ENCODE assay signal across 8 cellular contexts in genomic region chr7:137454169-137455166, GRCh38.
DNase-seq lines count a peak whose midpoint lies in the region; ATAC-seq, FAIRE-seq and TF ChIP-seq lines count a peak whose summit lies in the region.

No MANE protein-coding gene starts in this region.

- H3K27me3 ChIP-seq in mammary epithelial cell (ENCODE audit: insufficient read depth, low read length) (no peaks in the 10 kb centered on the region), HepG2 (ENCODE audit: control insufficient read depth in 1 of 2, insufficient read depth in 2 of 2, low read length in 2 of 2) (no peaks in the 10 kb centered on the region), uterus (no peaks in the 10 kb centered on the region)

- TF ChIP-seq POLR2A in HepG2 (IDR thresholded peaks at IDR 0.05; ENCODE audit: insufficient read depth in 1 of 2, low read depth in 2 of 2, low read length in 2 of 2) (no peak), uterus (IDR thresholded peaks at IDR 0.05) (no peak)

- BruUV-seq in mammary epithelial cell (replicated peaks; lab: Mats Ljungman, UMichigan), result no TSS peak
- no TSS peak for BruUV-seq in HepG2 (replicated peaks; lab: Mats Ljungman, UMichigan)

- 12% methylated on average over 14 of the region's 14 CpGs for WGBS in mammary epithelial cell (ENCODE audit: low coverage, missing lambda C conversion rate)
- 4% methylated on average over 14 of the region's 14 CpGs for WGBS in HepG2 (ENCODE audit: low lambda C conversion rate)

- H3K4me3 ChIP-seq in mammary epithelial cell (replicated peaks in 1 of 3; ENCODE audit: insufficient read depth in 1 of 3, low read depth in 2 of 3, low read length in 3 of 3), result no peak overlapping the region
- no peak overlapping the region for H3K4me3 ChIP-seq in HepG2 (replicated peaks in 1 of 3; ENCODE audit: insufficient read depth in 1 of 3, low read depth in 2 of 3, low read length in 3 of 3)
- H3K4me3 ChIP-seq in uterus, result no peak overlapping the region

- DNase-seq in AG08396 (ENCODE audit: low spot score) (peak; percentile 68), NCI-H460 (ENCODE audit: extremely low read depth, low read depth) (peak; percentile 49), mammary epithelial cell (peak; percentile 36), HepG2 (ENCODE audit: low spot score) (peak; percentile 24), uterus (peak; percentile 62 to 77)
- no peak for DNase-seq in activated CD4-positive, alpha-beta T cell treated with anti-CD3 and anti-CD28 coated beads, Interleukin-2, amount 50 U/mL, for 48 hours

- H3K36me3 ChIP-seq in mammary epithelial cell (ENCODE audit: insufficient read depth, low read length), result no peaks in the 10 kb centered on the region
- H3K36me3 ChIP-seq in HepG2 (replicated peaks in 1 of 2; ENCODE audit: control insufficient read depth in 1 of 2, insufficient read depth in 2 of 2, low read length in 2 of 2), result no peaks in the 10 kb centered on the region
- H3K36me3 ChIP-seq in uterus, result no peaks in the 10 kb centered on the region

- in situ Hi-C loops in mammary epithelial cell (cut with MboI; ENCODE audit: low sequenced_read_pairs in 2 of 2), result loop anchor here in 1 of 2 donors (10.0 kb wide), 1 partner anchor 290 kb away; no protein-coding TSS in a partner anchor
- in situ Hi-C loops in HepG2 (cut with HindIII; ENCODE audit: extremely low pct_ligation_motif_present, low pct_unique_long_range_greater_than_20kb), result loop anchor here (10.0 kb wide), 1 partner anchor 290 kb away; no protein-coding TSS in a partner anchor

- TF ChIP-seq RAD21 in HepG2 (CRISPR knock-in tag; IDR thresholded peaks at IDR 0.05), result no peak

- H4K20me1 ChIP-seq in mammary epithelial cell (ENCODE audit: insufficient read depth, low read length), result no peaks in the 10 kb centered on the region
- H4K20me1 ChIP-seq in HepG2 (ENCODE audit: insufficient read depth, low read length), result no peaks in the 10 kb centered on the region

- H2AFZ ChIP-seq in mammary epithelial cell (ENCODE audit: low read depth, low read length) (peak overlapping the region; percentile 70), HepG2 (ENCODE audit: low read length) (no peak overlapping the region)

- dilution Hi-C loops in mammary epithelial cell (cut with HindIII; ENCODE audit: low sequenced_read_pairs), result no loop called here

- H3K79me2 ChIP-seq in mammary epithelial cell (ENCODE audit: insufficient read depth, low read length) (no peaks in the 10 kb centered on the region), HepG2 (ENCODE audit: insufficient read depth, low read length) (no peaks in the 10 kb centered on the region)

- H3K4me2 ChIP-seq in mammary epithelial cell (ENCODE audit: insufficient read depth, low read depth, low read length) (no peak overlapping the region), HepG2 (ENCODE audit: low read depth, low read length) (no peak overlapping the region)

- H3K9me3 ChIP-seq in mammary epithelial cell (replicated peaks; ENCODE audit: insufficient read depth, low read length), result no peaks in the 10 kb centered on the region
- H3K9me3 ChIP-seq in HepG2 (ENCODE audit: low read length), result no peaks in the 10 kb centered on the region
- H3K9me3 ChIP-seq in uterus, result no peaks in the 10 kb centered on the region

- TF ChIP-seq CTCF in mammary epithelial cell (conservative IDR thresholded peaks at IDR 0.05 in 1 of 2, IDR thresholded peaks at IDR 0.05 in 1 of 2; ENCODE audit: extremely low read depth in 1 of 2, insufficient read depth in 1 of 2, low read depth in 1 of 2, low read length in 2 of 2) (peak; percentile 60 to 62), HepG2 (CRISPR knock-in tag; IDR thresholded peaks at IDR 0.05) (peak; percentile 66), uterus (IDR thresholded peaks at IDR 0.05) (peak; percentile 47 to 70 (median 57))

- intact Hi-C loops in mammary epithelial cell (cut with micrococcal nuclease), result loop anchor here (1.0 to 10.0 kb wide), 4 partner anchors 138 to 1047 kb away; no protein-coding TSS in a partner anchor
- intact Hi-C loops in HepG2 (cut with micrococcal nuclease; ENCODE audit: unreplicated experiment), result loop anchor here (1.0 to 10.0 kb wide), 3 partner anchors 138 to 1060 kb away; no protein-coding TSS in a partner anchor
- intact Hi-C loops in uterus (cut with DNase I; ENCODE audit: low total_unique reads), result no loop called here

- no peak overlapping the region for H3K27ac ChIP-seq in mammary epithelial cell (ENCODE audit: insufficient read depth, low read depth, low read length)
- H3K27ac ChIP-seq in HepG2 (ENCODE audit: extremely low read length, insufficient read depth, low read length), result no peak overlapping the region
- peak overlapping the region; percentile 69 to 70 for H3K27ac ChIP-seq in uterus

- H3K9ac ChIP-seq in mammary epithelial cell (ENCODE audit: insufficient read depth, low read length) (no peak overlapping the region), HepG2 (ENCODE audit: insufficient read depth, low read depth, low read length) (no peak overlapping the region)

- CTCF ChIA-PET in mammary epithelial cell (lab: Charles Lee; ENCODE audit: low non-redundant PET), result interaction anchor here (0.7 kb wide), 1 partner anchor 162 kb away, joined by 3 read pairs; no protein-coding TSS in a partner anchor
- CTCF ChIA-PET in HepG2 (lab: Yijun Ruan, JAX; ENCODE audit: low intra/inter-chr PET ratio, low total read pairs), result interaction anchor here (1.3 kb wide), 1 partner anchor 285 kb away, joined by 6 read pairs; no protein-coding TSS in a partner anchor

- POLR2A ChIA-PET in HepG2 (lab: Yijun Ruan, JAX), result no interaction called here

- H3K4me1 ChIP-seq in mammary epithelial cell (ENCODE audit: insufficient read depth, low read length) (peaks cover 10% of the 10 kb centered on the region), HepG2 (ENCODE audit: insufficient read depth, low read length) (no peaks in the 10 kb centered on the region), uterus (no peaks in the 10 kb centered on the region)

- peak; percentile 83 for FAIRE-seq in HepG2 (lab: Jason Lieb, UNC)

- ATAC-seq in GM18520 (IDR thresholded peaks at IDR 0.05; ENCODE audit: unreplicated experiment) (peak; percentile 37), HG03280 (IDR thresholded peaks at IDR 0.05; ENCODE audit: unreplicated experiment) (peak; percentile 68), HepG2 (peak; percentile 76)

- TF ChIP-seq EP300 in HepG2 (IDR thresholded peaks at IDR 0.05; ENCODE audit: low read depth in 2 of 2, low read length in 2 of 2) (no peak), HepG2 (CRISPR knock-in tag; IDR thresholded peaks at IDR 0.05; ENCODE audit: borderline replicate concordance) (no peak)

TF ChIP-seq in HepG2, 621 proteins besides CTCF, POLR2A, EP300 and RAD21:
- peak; percentile 21; the same call in 1 of the 2 replicates for TF ChIP-seq SMC3 (IDR thresholded peaks at IDR 0.05; ENCODE audit: low read length)
- no peak for TF ChIP-seq ZZZ3 (CRISPR knock-in tag; IDR thresholded peaks at IDR 0.05; ENCODE audit: borderline replicate concordance)
- TF ChIP-seq ZNF44 (CRISPR knock-in tag; IDR thresholded peaks at IDR 0.05), result no peak
- peak; percentile 63 to 74 for TF ChIP-seq MAFK (conservative IDR thresholded peaks at IDR 0.05 in 1 of 2, IDR thresholded peaks at IDR 0.05 in 1 of 2; ENCODE audit: low read length in 2 of 2)
- TF ChIP-seq MAFF (IDR thresholded peaks at IDR 0.05; ENCODE audit: low read depth, low read length), result peak; percentile 75
- no peak for TF ChIP-seq GRHL1 (CRISPR knock-in tag; conservative IDR thresholded peaks at IDR 0.05)
- TF ChIP-seq STAG1 (CRISPR knock-in tag; IDR thresholded peaks at IDR 0.05), result peak; percentile 59

Comparison
In these comparisons a context has a peak if more than half of its experiments do, and no peak if none do; other contexts are left out.
1. DNase-seq: peak in AG08396 (single experiment), NCI-H460 (single experiment), mammary epithelial cell (single experiment), HepG2 (single experiment) and uterus (2 of 2); none in activated CD4-positive, alpha-beta T cell treated with anti-CD3 and anti-CD28 coated beads, Interleukin-2, amount 50 U/mL, for 48 hours (0 of 2).
2. H3K27ac ChIP-seq: peak in uterus (2 of 2); none in mammary epithelial cell (single experiment) and HepG2 (single experiment).
3. Peak in every context shown above with its lines, with median percentiles within 50 percentile points of each other: ATAC-seq and CTCF ChIP-seq.